Comparison of ENCODE assay signal across 16 cellular contexts in genomic region chr2:121880283-121880682, GRCh38.
A peak's percentile ranks its signal among the peaks of the same experiment; 100 is the strongest.
DNase-seq lines count a peak whose midpoint lies in the region; ATAC-seq and TF ChIP-seq lines count a peak whose summit lies in the region.
"Had no signal": no experiment of that assay in that cellular context is flagged by ENCODE, and none has a peak within 500 bp of the region (broad histone marks: within the 10 kb centered on the region; RNA-seq: fewer than 3 reads in every experiment).

No MANE protein-coding gene starts in this region.

- no peak for TF ChIP-seq EP300 in transverse colon (IDR thresholded peaks at IDR 0.05; ENCODE audit: low read depth)

- no peaks in the 10 kb centered on the region for H3K9me3 ChIP-seq in mucosa of descending colon
- no peaks in the 10 kb centered on the region for H3K9me3 ChIP-seq in HAP-1
- H3K9me3 ChIP-seq in transverse colon, result no peaks in the 10 kb centered on the region
- H3K9me3 ChIP-seq: Caco-2 had no signal

- H3K36me3 ChIP-seq in mucosa of descending colon (ENCODE audit: low read depth), result no peaks in the 10 kb centered on the region
- H3K36me3 ChIP-seq in HAP-1 (replicated peaks), result no peaks in the 10 kb centered on the region
- no peaks in the 10 kb centered on the region for H3K36me3 ChIP-seq in transverse colon
- H3K36me3 ChIP-seq: BLaER1 had no signal

- TF ChIP-seq CTCF in mucosa of descending colon (IDR thresholded peaks at IDR 0.05) (no peak), transverse colon (IDR thresholded peaks at IDR 0.05) (no peak)

- in situ Hi-C loops in HAP-1 (cut with MboI; ENCODE audit: low sequenced_read_pairs) (no loop called here), transverse colon (cut with MboI; ENCODE audit: low pct_ligation_motif_present in 1 of 4, low pct_unique_long_range_greater_than_20kb in 1 of 4, low sequenced_read_pairs in 3 of 4) (no loop called here)

- H3K4me1 ChIP-seq in mucosa of descending colon (ENCODE audit: low read depth) (no peaks in the 10 kb centered on the region), HAP-1 (no peaks in the 10 kb centered on the region), transverse colon (no peaks in the 10 kb centered on the region)
- H3K4me1 ChIP-seq: BLaER1, Caco-2 had no signal

- TF ChIP-seq POLR2A in transverse colon (IDR thresholded peaks at IDR 0.05), result no peak

- DNase-seq in DMS79 (lab: John Stamatoyannopoulos, UW), result peak; percentile 2
- DNase-seq in DMS79 treated with DMSO at 0.1 percent for 48 hours (lab: John Stamatoyannopoulos, UW), result no peak
- peak; percentile 44 for DNase-seq in RPMI8226
- no peak for DNase-seq in mucosa of descending colon
- no peak for DNase-seq in HAP-1 (ENCODE audit: low spot score in 2 of 2)
- DNase-seq in transverse colon, result no peak
- DNase-seq: Caco-2; CD4-positive, CD25-positive, alpha-beta regulatory T cell; CD8-positive, alpha-beta T cell; DMS153; GF-D8; GOT3; HCEC 1CT had no signal

- WGBS in transverse colon (ENCODE audit: low coverage in 1 of 2), 2 donors, result 50 to 53% methylated on average over 4 of the region's 4 CpGs

- intact Hi-C loops in mucosa of descending colon (cut with DNase I, micrococcal nuclease), result no loop called here
- intact Hi-C loops in transverse colon (cut with DNase I; ENCODE audit: low total_unique reads), result no loop called here

- 0 out of 2 replicates have a peak, but pooled peaks cover 3% of the 10 kb centered on the region for H3K27me3 ChIP-seq in HAP-1 (ENCODE audit: low read depth)
- H3K27me3 ChIP-seq in transverse colon, result no peaks in the 10 kb centered on the region
- H3K27me3 ChIP-seq: BLaER1 had no signal

- no peak overlapping the region for H3K27ac ChIP-seq in transverse colon
- H3K27ac ChIP-seq: 22Rv1, BLaER1, C4-2B had no signal

- H3K4me3 ChIP-seq in mucosa of descending colon, result no peak overlapping the region
- no peak overlapping the region for H3K4me3 ChIP-seq in HAP-1
- H3K4me3 ChIP-seq in transverse colon, result no peak overlapping the region
- H3K4me3 ChIP-seq: BLaER1 had no signal

- ATAC-seq in mucosa of descending colon, result peak; percentile 51
- ATAC-seq: CD8-positive, alpha-beta T cell had no signal

Comparison
In these comparisons a context has a peak if more than half of its experiments do, and no peak if none do; other contexts are left out.
1. DNase-seq: peak in DMS79 (single experiment) and RPMI8226 (single experiment); none in DMS79 treated with DMSO at 0.1 percent for 48 hours (single experiment), mucosa of descending colon (0 of 3), HAP-1 (0 of 2) and transverse colon (single experiment).